Comparison of ENCODE assay signal across 8 cellular contexts in the genomic region with DNA sequence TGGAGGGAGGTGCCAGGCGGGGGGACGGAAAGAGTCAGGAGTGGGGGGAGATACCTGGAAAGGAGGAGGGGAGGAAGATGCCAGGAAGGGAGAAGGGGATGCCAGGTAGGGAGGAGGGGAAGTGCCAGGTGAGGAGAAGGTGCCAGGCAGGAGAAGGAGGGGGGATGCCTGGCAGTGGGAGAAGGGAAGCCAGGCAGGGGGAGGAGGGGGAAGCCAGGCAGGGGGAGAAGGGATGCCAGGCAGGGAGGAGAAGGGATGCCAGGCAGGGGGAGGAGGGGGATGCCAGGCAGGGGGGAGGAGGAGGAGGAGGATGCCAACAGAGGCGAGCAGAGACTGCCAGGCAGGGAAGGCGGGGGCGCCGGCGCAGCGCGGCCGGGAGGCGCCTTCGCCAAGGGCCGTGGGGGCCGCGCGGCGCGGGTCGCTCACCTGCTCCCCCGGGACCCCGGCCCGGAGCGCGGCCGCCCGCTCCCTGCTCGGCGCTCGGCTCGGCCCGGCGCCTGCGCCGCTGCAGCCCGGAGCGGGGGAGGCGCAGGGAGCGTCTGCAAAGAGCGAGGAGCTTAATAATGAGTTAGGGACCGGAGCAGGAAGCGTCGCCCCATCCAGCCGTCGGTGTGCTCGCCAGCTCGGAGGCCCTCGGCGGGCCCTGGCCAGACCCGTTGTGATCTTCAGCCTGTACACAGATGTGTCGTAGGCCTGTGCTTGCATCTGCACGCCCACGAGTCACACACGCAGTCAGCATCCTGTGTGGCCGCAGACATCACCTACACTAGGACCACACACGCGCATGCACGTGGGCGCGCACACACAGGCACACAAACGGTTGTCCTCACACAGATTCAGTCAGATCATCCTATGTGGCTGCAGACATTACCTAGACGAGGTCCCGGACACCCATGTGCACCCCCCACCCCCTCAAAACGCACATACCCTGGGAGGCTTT. TPM values are rescaled to one million over a fixed set of nuclear protein-coding genes. Genes with fewer than 3 reads are reported as not detected.
DNase-seq lines count a peak whose midpoint lies in the region; ATAC-seq lines count a peak whose summit lies in the region.

No MANE protein-coding gene starts in this region.

- peak overlapping the region in 1 of 2 donors; percentile 16 for H3K27ac ChIP-seq in esophagus (ENCODE audit: low read depth in 2 of 2, low read length in 1 of 2)

- H3K9me3 ChIP-seq in esophagus (ENCODE audit: control insufficient read depth in 2 of 2, insufficient read depth in 1 of 2, low read depth in 1 of 2, low read length in 1 of 2) (no peaks in the 10 kb centered on the region), mucosa of stomach (ENCODE audit: control insufficient read depth, low read length) (no peaks in the 10 kb centered on the region)

- H3K4me3 ChIP-seq in esophagus (ENCODE audit: low read depth in 1 of 2, low read length in 2 of 2), result peak overlapping the region; percentile 15 to 49
- no peak overlapping the region for H3K4me3 ChIP-seq in mucosa of stomach (ENCODE audit: low read length)

- WGBS in esophagus, 2 donors, result 2 to 3% methylated on average over 54 to 63 of the region's 63 CpGs

- H3K27me3 ChIP-seq in esophagus (ENCODE audit: control insufficient read depth in 1 of 2, insufficient read depth in 2 of 2, low read length in 2 of 2), result no peaks in the 10 kb centered on the region
- peaks cover 22% of the 10 kb centered on the region for H3K27me3 ChIP-seq in mucosa of stomach (ENCODE audit: control insufficient read depth, insufficient read depth, low read length)

- H3K4me1 ChIP-seq in esophagus (ENCODE audit: control insufficient read depth in 2 of 2, insufficient read depth in 2 of 2, low read length in 1 of 2) (peaks cover 3 to 20% of the 10 kb centered on the region in 2 donors), mucosa of stomach (ENCODE audit: control insufficient read depth, insufficient read depth, low read length) (peaks cover 13% of the 10 kb centered on the region)

- DNase-seq in DMS 273 treated with DMSO at 0.1 percent for 48 hours (lab: John Stamatoyannopoulos, UW) (peak; percentile 36), NCI-H82 (lab: John Stamatoyannopoulos, UW) (peak; percentile 69), activated T-cell treated with anti-CD3 and anti-CD28 coated beads for 1 hour (ENCODE audit: low read depth) (peak; percentile 30)
- peak; percentile 42 for DNase-seq in stimulated activated CD8-positive, alpha-beta memory T cell treated with anti-CD3 and anti-CD28 coated beads, Interleukin-4, amount 100 ng/mL, for 24 hours (ENCODE audit: low read depth)

- ATAC-seq in HG02938 (IDR thresholded peaks at IDR 0.05; ENCODE audit: unreplicated experiment) (peak; percentile 49), GM21786 (IDR thresholded peaks at IDR 0.05; ENCODE audit: unreplicated experiment) (no peak)

- H3K9ac ChIP-seq in mucosa of stomach (ENCODE audit: low read length), result peak overlapping the region; percentile 22

- no peaks in the 10 kb centered on the region for H3K36me3 ChIP-seq in esophagus (ENCODE audit: control insufficient read depth in 2 of 2, insufficient read depth in 2 of 2, low read length in 1 of 2)
- no peaks in the 10 kb centered on the region for H3K36me3 ChIP-seq in mucosa of stomach (ENCODE audit: control insufficient read depth, insufficient read depth, low read length)

RNA-seq across cellular contexts. Expression of a gene that starts 28.4 kb away (rescaled TPM):
- 1 to 10 TPM; 7.5 to 8.3 TPM for polyA plus RNA-seq in esophagus

RNA-seq across cellular contexts. Expression of a gene that starts 44.6 kb away (rescaled TPM):
- polyA plus RNA-seq in esophagus, result 10 to 100 TPM; 10.8 to 13.6 TPM

RNA-seq across cellular contexts. Expression of a gene that starts 49.9 kb away (rescaled TPM):
- 10 to 100 TPM in 1 of 2 donors, 1 to 10 TPM in 1; 8.6 to 19.8 TPM for polyA plus RNA-seq in esophagus
